ENCODE assay signal across 9 cellular contexts in the genomic region with DNA sequence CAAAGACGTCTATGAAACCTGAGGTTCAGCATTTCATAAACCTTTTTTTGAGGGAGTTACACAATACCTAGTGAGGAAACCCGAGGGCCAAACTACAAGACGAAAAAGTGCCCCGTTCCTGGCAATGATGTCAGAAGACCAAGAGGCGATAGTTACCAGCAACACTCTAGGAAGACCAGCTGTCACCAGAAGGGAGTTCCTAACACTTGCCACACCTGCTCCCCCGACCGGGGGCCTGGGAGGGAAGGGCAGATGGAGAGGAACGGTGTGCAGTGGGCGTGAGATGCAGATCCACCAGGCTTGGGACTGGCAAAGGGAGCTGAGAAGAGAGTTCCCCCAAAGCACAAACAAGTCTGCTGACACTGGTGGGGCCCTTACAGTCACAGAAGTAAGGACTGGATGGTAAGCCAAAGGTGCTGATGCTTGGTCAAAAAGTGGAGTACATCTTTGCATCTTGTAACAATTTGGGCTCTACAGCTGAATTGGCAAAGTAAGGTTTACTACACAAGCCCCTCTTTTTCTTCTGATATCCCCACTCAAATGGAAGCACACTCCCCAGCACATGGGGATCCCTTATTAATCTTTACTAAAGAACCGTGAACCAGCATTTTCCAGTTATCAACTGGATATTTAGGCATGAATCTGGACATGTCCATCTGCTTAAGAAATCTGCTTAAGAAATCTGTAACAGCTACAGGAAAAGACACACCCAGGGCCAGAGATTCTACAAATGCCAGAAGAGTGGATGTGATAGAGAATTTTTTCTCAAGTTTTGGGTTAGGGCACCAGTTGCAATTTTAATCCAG. TPM values are rescaled to one million over a fixed set of nuclear protein-coding genes. Genes with fewer than 3 reads are reported as not detected.
A peak's percentile ranks its signal among the peaks of the same experiment; 100 is the strongest.
DNase-seq lines count a peak whose midpoint lies in the region; ATAC-seq and TF ChIP-seq lines count a peak whose summit lies in the region.
"Had no signal": no experiment of that assay in that cellular context is flagged by ENCODE, and none has a peak within 500 bp of the region (broad histone marks: within the 10 kb centered on the region; RNA-seq: fewer than 3 reads in every experiment).

No MANE protein-coding gene starts in this region.

- H3K4me2 ChIP-seq in GM23338 = 0 out of 2 replicates have a peak overlapping the region, but pooled peaks have one; percentile 55

- DNase-seq in GM23338 (ENCODE audit: low spot score) (peak; percentile 64), NCI-H748 treated with DMSO at 0.1 percent for 48 hours (lab: John Stamatoyannopoulos, UW) (peak; percentile 36), neural crest cell (ENCODE audit: low read depth, low spot score) (no peak), 8988T (no peak), sigmoid colon (no peak)
- no peak for DNase-seq in activated CD4-positive, CD25-positive, alpha-beta regulatory T cell (lab: John Stamatoyannopoulos, UW)

- ATAC-seq in GM23338 (peak; percentile 17), HG03139 (IDR thresholded peaks at IDR 0.05; ENCODE audit: unreplicated experiment) (no peak)

- peak overlapping the region; percentile 78 for H3K27ac Mint-ChIP-seq in GM23338
- peak overlapping the region; percentile 75 for H3K27ac Mint-ChIP-seq in dendritic cell treated with granulocyte-macrophage colony-stimulating factor and Interleukin-4, amounts not matched to agents 40 ng/mL and 50 ng/mL, for 4 days
- no peak overlapping the region for H3K27ac Mint-ChIP-seq in neural crest cell (ENCODE audit: unreplicated experiment)

- peaks cover 14% of the 10 kb centered on the region; the same call in 1 of the 2 replicates for H3K36me3 ChIP-seq in GM23338 (ENCODE audit: insufficient read depth)
- peaks cover 0 to 31% (median 24%) of the 10 kb centered on the region in 4 donors for H3K36me3 ChIP-seq in sigmoid colon

- peaks cover 35% of the 10 kb centered on the region for H3K4me1 ChIP-seq in GM23338 (ENCODE audit: insufficient read depth)
- H3K4me1 ChIP-seq in sigmoid colon = peaks cover 0 to 29% (median 21%) of the 10 kb centered on the region in 4 donors

- H3K36me3 Mint-ChIP-seq in GM23338 (ENCODE audit: low read depth) = peaks cover 31% of the 10 kb centered on the region
- H3K36me3 Mint-ChIP-seq in dendritic cell treated with granulocyte-macrophage colony-stimulating factor and Interleukin-4, amounts not matched to agents 40 ng/mL and 50 ng/mL, for 4 days (ENCODE audit: low read depth) = peaks cover 79% of the 10 kb centered on the region
- peaks cover 14% of the 10 kb centered on the region for H3K36me3 Mint-ChIP-seq in neural crest cell (ENCODE audit: low read depth)

- H3K4me1 Mint-ChIP-seq in GM23338 = peaks cover 50% of the 10 kb centered on the region
- peaks cover 90% of the 10 kb centered on the region for H3K4me1 Mint-ChIP-seq in dendritic cell treated with granulocyte-macrophage colony-stimulating factor and Interleukin-4, amounts not matched to agents 40 ng/mL and 50 ng/mL, for 4 days (ENCODE audit: low read depth)
- peaks cover 34% of the 10 kb centered on the region for H3K4me1 Mint-ChIP-seq in neural crest cell

- 44 to 55% methylated on average over 10 of the region's 10 CpGs for WGBS in sigmoid colon, 2 donors

- peaks cover 40% of the 10 kb centered on the region for H4K20me1 ChIP-seq in GM23338 (replicated peaks; ENCODE audit: insufficient read depth)

- H3F3A ChIP-seq in GM23338 (replicated peaks; ENCODE audit: low read depth) = peaks cover 26% of the 10 kb centered on the region

- H2AFZ ChIP-seq in GM23338 = no peak overlapping the region

- no peak for TF ChIP-seq POLR2A in sigmoid colon (IDR thresholded peaks at IDR 0.05)

- H3K4me3 ChIP-seq in GM23338 (no peak overlapping the region), sigmoid colon (no peak overlapping the region)

- H3K9me3 Mint-ChIP-seq in GM23338 (no peaks in the 10 kb centered on the region), neural crest cell (no peaks in the 10 kb centered on the region)
- no peaks in the 10 kb centered on the region for H3K9me3 Mint-ChIP-seq in dendritic cell treated with granulocyte-macrophage colony-stimulating factor and Interleukin-4, amounts not matched to agents 40 ng/mL and 50 ng/mL, for 4 days
- H3K9me3 Mint-ChIP-seq: activated T-helper 2 cell treated with anti-CD3 and anti-CD28 coated beads, Interferon-gamma antibody, Interleukin-2, Interleukin-4, amounts not matched to agents 10 μg/mL and 5 μg/mL and 100 μg/mL, durations not matched to agents 14 hours and 24 hours and 36 hours had no signal

- intact Hi-C loops in dendritic cell treated with granulocyte-macrophage colony-stimulating factor and Interleukin-4, amounts not matched to agents 40 ng/mL and 50 ng/mL, for 4 days (cut with micrococcal nuclease) = loop anchor here (5.0 kb wide), 2 partner anchors 35 to 155 kb away; no protein-coding TSS in a partner anchor
- intact Hi-C loops in sigmoid colon (cut with DNase I) = no loop called here

- H3K27ac ChIP-seq in GM23338 (ENCODE audit: low read depth) (peak overlapping the region; percentile 80), sigmoid colon (peak overlapping the region in 1 of 4 donors; percentile 21)

- H3K9me3 ChIP-seq in sigmoid colon = no peaks in the 10 kb centered on the region

- H3K27me3 Mint-ChIP-seq in GM23338 (ENCODE audit: insufficient read depth, low read depth, poor library complexity) = peaks cover 55% of the 10 kb centered on the region
- no peaks in the 10 kb centered on the region for H3K27me3 Mint-ChIP-seq in dendritic cell treated with granulocyte-macrophage colony-stimulating factor and Interleukin-4, amounts not matched to agents 40 ng/mL and 50 ng/mL, for 4 days
- H3K27me3 Mint-ChIP-seq in neural crest cell (ENCODE audit: low read depth) = peaks cover 13% of the 10 kb centered on the region

- TF ChIP-seq CTCF in GM23338 (conservative IDR thresholded peaks at IDR 0.05; ENCODE audit: low read depth in 2 of 2) (no peak), neural crest cell (conservative IDR thresholded peaks at IDR 0.05) (no peak), sigmoid colon (IDR thresholded peaks at IDR 0.05) (no peak)

- H3K4me3 Mint-ChIP-seq in GM23338 (peak overlapping the region; percentile 16; the same call in 1 of the 3 replicates), neural crest cell (peak overlapping the region; percentile 70)
- H3K4me3 Mint-ChIP-seq in dendritic cell treated with granulocyte-macrophage colony-stimulating factor and Interleukin-4, amounts not matched to agents 40 ng/mL and 50 ng/mL, for 4 days = no peak overlapping the region

- no peaks in the 10 kb centered on the region for H3K9me2 ChIP-seq in GM23338 (ENCODE audit: insufficient read depth)

- TF ChIP-seq EP300 in sigmoid colon (IDR thresholded peaks at IDR 0.05) = no peak

- H3K27me3 ChIP-seq in GM23338 (ENCODE audit: insufficient read depth) (no peaks in the 10 kb centered on the region), sigmoid colon (no peaks in the 10 kb centered on the region)

- peaks cover 10% of the 10 kb centered on the region for H3K79me2 ChIP-seq in GM23338 (replicated peaks; ENCODE audit: insufficient read depth)

TF ChIP-seq in GM23338, 12 proteins besides CTCF, POLR2A, EP300 and RAD21:
- no peak for TF ChIP-seq ZNF331 (CRISPR knock-in tag; IDR thresholded peaks at IDR 0.05; ENCODE audit: low read depth)
- peak; percentile 68 for TF ChIP-seq POLR2AphosphoS5 (IDR thresholded peaks at IDR 0.05; ENCODE audit: low read depth)
- TF ChIP-seq, protein P1, sequence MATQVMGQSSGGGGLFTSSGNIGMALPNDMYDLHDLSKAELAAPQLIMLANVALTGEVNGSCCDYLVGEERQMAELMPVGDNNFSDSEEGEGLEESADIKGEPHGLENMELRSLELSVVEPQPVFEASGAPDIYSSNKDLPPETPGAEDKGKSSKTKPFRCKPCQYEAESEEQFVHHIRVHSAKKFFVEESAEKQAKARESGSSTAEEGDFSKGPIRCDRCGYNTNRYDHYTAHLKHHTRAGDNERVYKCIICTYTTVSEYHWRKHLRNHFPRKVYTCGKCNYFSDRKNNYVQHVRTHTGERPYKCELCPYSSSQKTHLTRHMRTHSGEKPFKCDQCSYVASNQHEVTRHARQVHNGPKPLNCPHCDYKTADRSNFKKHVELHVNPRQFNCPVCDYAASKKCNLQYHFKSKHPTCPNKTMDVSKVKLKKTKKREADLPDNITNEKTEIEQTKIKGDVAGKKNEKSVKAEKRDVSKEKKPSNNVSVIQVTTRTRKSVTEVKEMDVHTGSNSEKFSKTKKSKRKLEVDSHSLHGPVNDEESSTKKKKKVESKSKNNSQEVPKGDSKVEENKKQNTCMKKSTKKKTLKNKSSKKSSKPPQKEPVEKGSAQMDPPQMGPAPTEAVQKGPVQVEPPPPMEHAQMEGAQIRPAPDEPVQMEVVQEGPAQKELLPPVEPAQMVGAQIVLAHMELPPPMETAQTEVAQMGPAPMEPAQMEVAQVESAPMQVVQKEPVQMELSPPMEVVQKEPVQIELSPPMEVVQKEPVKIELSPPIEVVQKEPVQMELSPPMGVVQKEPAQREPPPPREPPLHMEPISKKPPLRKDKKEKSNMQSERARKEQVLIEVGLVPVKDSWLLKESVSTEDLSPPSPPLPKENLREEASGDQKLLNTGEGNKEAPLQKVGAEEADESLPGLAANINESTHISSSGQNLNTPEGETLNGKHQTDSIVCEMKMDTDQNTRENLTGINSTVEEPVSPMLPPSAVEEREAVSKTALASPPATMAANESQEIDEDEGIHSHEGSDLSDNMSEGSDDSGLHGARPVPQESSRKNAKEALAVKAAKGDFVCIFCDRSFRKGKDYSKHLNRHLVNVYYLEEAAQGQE (IDR thresholded peaks at IDR 0.05; ENCODE audit: unreplicated experiment) = no peak

RNA-seq across cellular contexts. Expression of a gene that starts 38.5 kb away (rescaled TPM):
- total RNA-seq in GM23338 (2014; rRNA removed; shearing (Covaris generic)) = 63.4 and 72.0 TPM in 2 replicates
- polyA plus RNA-seq in GM23338 (2016; fragmentation: Nextera tagmentation; extraction: Ambion mirVana) (36.1 and 36.8 TPM in 2 replicates), sigmoid colon (10 to 100 TPM; 16.2 to 26.1 (median 20.3) TPM)
- total RNA-seq in neural crest cell (65.4 and 66.9 TPM in 2 replicates), sigmoid colon (10 to 100 TPM; 35.1 to 43.2 (median 39.0) TPM)

Comparison
In these comparisons a context has a peak if more than half of its experiments do, and no peak if none do; other contexts are left out.
1. DNase-seq: peak in GM23338 (single experiment) and NCI-H748 treated with DMSO at 0.1 percent for 48 hours (single experiment); none in neural crest cell (single experiment), activated CD4-positive, CD25-positive, alpha-beta regulatory T cell (0 of 4), 8988T (single experiment) and sigmoid colon (single experiment).